Comparison of ENCODE assay signal across 27 cellular contexts in the genomic region with DNA sequence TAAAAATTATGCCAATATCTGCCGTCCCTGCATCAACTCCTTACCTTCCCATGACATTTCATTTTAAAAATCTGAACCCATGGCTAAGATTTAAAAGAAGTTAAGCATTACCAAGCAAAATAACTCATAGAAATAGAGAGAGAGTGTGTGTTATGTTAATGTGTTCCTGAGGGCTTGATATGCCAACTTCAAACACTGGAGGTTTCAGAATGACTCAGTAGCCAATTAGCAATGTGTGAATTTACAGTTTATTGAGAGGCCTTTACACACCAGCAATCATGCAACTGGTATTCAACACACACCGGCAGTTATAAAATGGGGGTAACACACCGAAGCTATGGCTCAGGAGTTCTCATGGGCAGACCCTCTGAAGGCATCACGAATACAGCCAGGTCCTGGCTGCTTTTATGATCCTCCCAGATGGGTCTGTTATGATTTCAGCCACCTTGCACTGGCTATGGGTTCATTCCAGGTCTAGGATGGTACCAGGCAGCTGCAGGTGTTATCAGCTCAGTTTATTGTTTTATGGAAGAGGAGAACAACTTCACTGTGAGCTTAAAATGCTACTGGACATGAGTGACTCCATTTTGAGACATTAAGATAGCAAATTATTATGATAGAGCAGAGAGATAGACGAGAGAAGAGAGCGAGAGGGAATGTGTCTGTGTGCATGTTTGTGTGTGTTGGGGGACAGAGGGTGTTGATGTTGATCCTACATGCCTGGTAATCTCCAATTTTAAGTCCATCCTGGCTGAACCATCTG.
"Had no signal": no experiment of that assay in that cellular context is flagged by ENCODE, and none has a peak within 500 bp of the region (broad histone marks: within the 10 kb centered on the region; RNA-seq: fewer than 3 reads in every experiment).

No MANE protein-coding gene starts in this region.

- ATAC-seq: esophagus mucosa; heart right ventricle; left ventricle myocardium superior; lower lobe of right lung; natural killer cell; right lobe of liver; stimulated activated naive CD8-positive, alpha-beta T cell treated with anti-CD3 and anti-CD28 coated beads, Interleukin-15, amount 100 ng/mL, for 72 hours; upper lobe of right lung had no signal

- DNase-seq: dorsolateral prefrontal cortex; effector CD4-positive, alpha-beta T cell; endodermal cell; foreskin fibroblast; glutamatergic neuron; heart right ventricle; hippocampal formation; immature natural killer cell; islet precursor cell; kidney glomerular epithelial cell; left ventricle myocardium superior; lower lobe of right lung; natural killer cell; occipital lobe; ovary; posterior cingulate gyrus; right lobe of liver; small intestine; stimulated activated CD4-positive, alpha-beta T cell treated with anti-CD3 and anti-CD28 coated beads, Interleukin-1b, Interleukin-23, amount 100 ng/mL, for 48 hours; stimulated activated CD4-positive, alpha-beta T cell treated with anti-CD3 and anti-CD28 coated beads, Interleukin-4, amount 100 ng/mL, for 1 hour; stimulated activated CD8-positive, alpha-beta memory T cell treated with anti-CD3 and anti-CD28 coated beads, Interleukin-4, amount 100 ng/mL, for 48 hours; stimulated activated naive CD4-positive, alpha-beta T cell; stimulated activated naive CD8-positive, alpha-beta T cell treated with anti-CD3 and anti-CD28 coated beads, Interleukin-15, amount 100 ng/mL, for 72 hours; transverse colon; upper lobe of right lung; uterus had no signal
